ENCODE assay signal across 8 cellular contexts in the genomic region with DNA sequence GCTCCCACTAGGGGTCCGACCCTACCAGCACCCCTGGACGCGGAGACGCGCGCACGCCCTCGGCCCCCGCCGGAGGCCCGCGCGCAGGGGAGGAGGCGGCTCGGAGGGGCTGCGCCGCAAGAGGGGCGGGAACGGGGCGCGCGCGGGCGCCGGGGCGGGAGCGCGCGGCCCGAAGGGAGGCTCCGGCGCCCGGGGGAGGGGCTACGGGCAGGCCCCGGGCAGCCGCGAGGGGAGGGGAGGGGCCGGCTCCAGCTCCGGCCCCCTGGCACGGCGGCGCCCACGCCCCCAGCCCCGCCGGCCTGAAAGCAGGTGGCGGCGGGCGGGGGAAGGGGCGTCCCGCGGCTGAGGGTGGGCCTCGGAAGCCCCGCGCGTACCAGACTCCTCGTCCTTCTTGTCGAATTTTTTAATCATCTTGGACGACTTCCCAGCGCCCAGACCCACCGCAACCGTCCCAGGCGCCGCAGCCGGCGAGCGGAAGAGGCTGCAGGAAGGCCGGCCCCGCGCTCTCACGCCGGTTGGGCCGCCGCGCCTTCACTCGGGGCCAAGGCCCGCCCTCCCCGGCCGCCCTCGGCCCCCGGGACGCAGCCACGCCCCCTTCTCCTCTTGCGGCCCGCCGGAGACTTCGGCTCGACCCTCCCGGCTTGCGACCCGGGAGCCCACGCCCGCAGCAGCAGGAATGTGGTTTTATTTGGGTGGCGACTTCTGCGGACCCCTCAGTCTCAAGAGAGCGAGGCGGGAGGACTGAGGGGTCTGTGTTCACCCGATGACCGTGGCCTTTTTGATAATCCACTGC. TPM values are rescaled to one million over a fixed set of nuclear protein-coding genes. Genes with fewer than 3 reads are reported as not detected.
A peak's percentile ranks its signal among the peaks of the same experiment; 100 is the strongest.
DNase-seq lines count a peak whose midpoint lies in the region; ATAC-seq, FAIRE-seq and TF ChIP-seq lines count a peak whose summit lies in the region.

A gene with protein sequence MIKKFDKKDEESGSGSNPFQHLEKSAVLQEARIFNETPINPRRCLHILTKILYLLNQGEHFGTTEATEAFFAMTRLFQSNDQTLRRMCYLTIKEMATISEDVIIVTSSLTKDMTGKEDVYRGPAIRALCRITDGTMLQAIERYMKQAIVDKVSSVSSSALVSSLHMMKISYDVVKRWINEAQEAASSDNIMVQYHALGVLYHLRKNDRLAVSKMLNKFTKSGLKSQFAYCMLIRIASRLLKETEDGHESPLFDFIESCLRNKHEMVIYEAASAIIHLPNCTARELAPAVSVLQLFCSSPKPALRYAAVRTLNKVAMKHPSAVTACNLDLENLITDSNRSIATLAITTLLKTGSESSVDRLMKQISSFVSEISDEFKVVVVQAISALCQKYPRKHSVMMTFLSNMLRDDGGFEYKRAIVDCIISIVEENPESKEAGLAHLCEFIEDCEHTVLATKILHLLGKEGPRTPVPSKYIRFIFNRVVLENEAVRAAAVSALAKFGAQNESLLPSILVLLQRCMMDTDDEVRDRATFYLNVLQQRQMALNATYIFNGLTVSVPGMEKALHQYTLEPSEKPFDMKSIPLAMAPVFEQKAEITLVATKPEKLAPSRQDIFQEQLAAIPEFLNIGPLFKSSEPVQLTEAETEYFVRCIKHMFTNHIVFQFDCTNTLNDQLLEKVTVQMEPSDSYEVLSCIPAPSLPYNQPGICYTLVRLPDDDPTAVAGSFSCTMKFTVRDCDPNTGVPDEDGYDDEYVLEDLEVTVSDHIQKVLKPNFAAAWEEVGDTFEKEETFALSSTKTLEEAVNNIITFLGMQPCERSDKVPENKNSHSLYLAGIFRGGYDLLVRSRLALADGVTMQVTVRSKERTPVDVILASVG (minus strand): TSS at position 491 of the 793 bp plus-strand sequence. CDS start 80 bp downstream, at position 411.

- peaks cover 0 to 2% of the 10 kb centered on the region in 2 experiments for H4K20me1 ChIP-seq in H1 (replicated peaks in 1 of 2; ENCODE audit: control insufficient read depth in 1 of 2, insufficient read depth in 2 of 2, low read length in 2 of 2)

- H3K4ac ChIP-seq in H1 (replicated peaks; ENCODE audit: insufficient read length, low read depth, low read length) (no peak within 1 kb of the TSS), mesendoderm (ENCODE audit: low read depth, low read length) (peak within 1 kb of the TSS; percentile 23)

- no peak within 1 kb of the TSS for H3K56ac ChIP-seq in H1 (replicated peaks; ENCODE audit: insufficient read length, low read depth, low read length)
- H3K56ac ChIP-seq in mesendoderm (ENCODE audit: low read length) = peak within 1 kb of the TSS; percentile 91

- TF ChIP-seq EP300 in H1 (IDR thresholded peaks at IDR 0.05; ENCODE audit: borderline replicate concordance in 1 of 2, low read depth in 2 of 2, low read length in 2 of 2) = no peak

- H3K27ac ChIP-seq in HL-60 (replicated peaks) (peak within 1 kb of the TSS; percentile 70), H1 (ENCODE audit: low read depth, low read length) (peak within 1 kb of the TSS; percentile 44; the same call in 1 of the 2 replicates), mesendoderm (ENCODE audit: low read depth, low read length) (peak within 1 kb of the TSS; percentile 84)

- H2BK120ac ChIP-seq in H1 (replicated peaks; ENCODE audit: low read depth, low read length) = no peak within 1 kb of the TSS
- no peak within 1 kb of the TSS for H2BK120ac ChIP-seq in mesendoderm (ENCODE audit: low read depth, low read length)

- ATAC-seq in GM19467 (IDR thresholded peaks at IDR 0.05; ENCODE audit: unreplicated experiment) = peak; percentile 93

- peaks cover 2% of the 10 kb centered on the region; the same call in 1 of the 2 replicates for H3K23me2 ChIP-seq in H1 (ENCODE audit: low read depth, low read length)

- H3K18ac ChIP-seq in H1 (ENCODE audit: extremely low read depth, low read length) = peak within 1 kb of the TSS; percentile 66; the same call in 1 of the 2 replicates
- peak within 1 kb of the TSS; percentile 96 for H3K18ac ChIP-seq in mesendoderm (ENCODE audit: low read length)

- H3K14ac ChIP-seq in H1 (ENCODE audit: insufficient read length) = no peak within 1 kb of the TSS

- H2AK5ac ChIP-seq in H1 (ENCODE audit: low read depth, low read length) (no peak within 1 kb of the TSS), mesendoderm (ENCODE audit: low read length) (no peak within 1 kb of the TSS)

- no peak within 1 kb of the TSS for H2BK12ac ChIP-seq in H1 (ENCODE audit: low read depth, low read length)

- H2AFZ ChIP-seq in H1 (ENCODE audit: low read length) = peak within 1 kb of the TSS; percentile 96

- H3K23ac ChIP-seq in H1 (ENCODE audit: insufficient read length) (no peak within 1 kb of the TSS), mesendoderm (ENCODE audit: low read length) (no peak within 1 kb of the TSS)

- H2BK15ac ChIP-seq in H1 (ENCODE audit: low read length) (no peak within 1 kb of the TSS), mesendoderm (replicated peaks; ENCODE audit: low read depth) (no peak within 1 kb of the TSS)

- peaks cover 0 to 7% (median 0%) of the 10 kb centered on the region in 4 experiments; a peak in 1 of 7 replicates for H3K4me1 ChIP-seq in H1 (replicated peaks in 1 of 4; ENCODE audit: control insufficient read depth in 3 of 4, insufficient read depth in 4 of 4, low read length in 3 of 4)
- peaks cover 1% of the 10 kb centered on the region for H3K4me1 ChIP-seq in mesendoderm (ENCODE audit: control insufficient read depth, low read depth, low read length)

- H3K79me2 ChIP-seq in H1 (ENCODE audit: control insufficient read depth in 1 of 2, insufficient read depth in 2 of 2, low read length in 2 of 2) (peaks cover 0 to 3% of the 10 kb centered on the region in 2 experiments; a peak in 1 of 4 replicates), mesendoderm (ENCODE audit: control insufficient read depth, insufficient read depth, low read length) (no peaks in the 10 kb centered on the region)

- peak within 1 kb of the TSS; percentile 28; the same call in 1 of the 2 replicates for H2BK5ac ChIP-seq in H1 (ENCODE audit: low read depth, low read length)
- no peak within 1 kb of the TSS for H2BK5ac ChIP-seq in mesendoderm (ENCODE audit: low read length)

- H3K9ac ChIP-seq in H1 (replicated peaks in 1 of 4; ENCODE audit: extremely low read depth in 1 of 4, low read depth in 3 of 4, low read length in 3 of 4) (peak within 1 kb of the TSS; percentile 27 to 61 (median 50); a peak in 6 of 7 replicates), mesendoderm (ENCODE audit: low read length) (peak within 1 kb of the TSS; percentile 91)

- no peak within 1 kb of the TSS for H4K91ac ChIP-seq in H1 (replicated peaks; ENCODE audit: insufficient read length, low read length)

- DNase-seq in COR-L47 (lab: John Stamatoyannopoulos, UW) (peak; percentile 86), HL-60 (ENCODE audit: low read depth in 1 of 2, low spot score in 1 of 2) (peak; percentile 50 to 74), NOMO-1 (lab: John Stamatoyannopoulos, UW; ENCODE audit: unreplicated experiment in 2 of 2) (peak; percentile 35 to 66), H1 (ENCODE audit: low read depth in 1 of 2, low spot score in 2 of 2) (peak; percentile 34 to 92), mesendoderm (peak; percentile 89)
- DNase-seq in activated CD8-positive, alpha-beta memory T cell treated with anti-CD3 and anti-CD28 coated beads for 48 hours (ENCODE audit: low read depth in 2 of 3, low spot score in 2 of 3) = peak; percentile 70 to 78 (median 74)
- DNase-seq in stimulated activated CD8-positive, alpha-beta memory T cell treated with anti-CD3 and anti-CD28 coated beads, Interleukin-12 subunit alpha, Interleukin-12 subunit beta, amount 100 ng/mL, for 4 hours (ENCODE audit: low read depth) = peak; percentile 69

- H3K36me3 ChIP-seq in H1 (ENCODE audit: control insufficient read depth in 2 of 4, insufficient read depth in 4 of 4, low read length in 3 of 4) (peaks cover 0 to 23% (median 7%) of the 10 kb centered on the region in 4 experiments; a peak in 3 of 8 replicates), mesendoderm (ENCODE audit: control insufficient read depth, insufficient read depth, low read length) (no peaks in the 10 kb centered on the region)

- H4K5ac ChIP-seq in H1 (ENCODE audit: insufficient read length, low read depth, low read length) (peak within 1 kb of the TSS; percentile 75), mesendoderm (ENCODE audit: low read length) (no peak within 1 kb of the TSS)

- no peak within 1 kb of the TSS for H2BK20ac ChIP-seq in H1 (ENCODE audit: low read length)

- H4K8ac ChIP-seq in H1 (ENCODE audit: extremely low read depth, insufficient read depth, low read length) = peak within 1 kb of the TSS; percentile 90
- no peak within 1 kb of the TSS for H4K8ac ChIP-seq in mesendoderm (ENCODE audit: low read depth, low read length)

- POLR2A ChIA-PET in H1 (lab: Charles Lee; ENCODE audit: partially characterized antibody) = no interaction called here

- CTCF ChIA-PET in H1 (lab: Charles Lee; ENCODE audit: partially characterized antibody) = interaction anchor here (1.1 kb wide), 1 partner anchor 89 kb away, joined by 3 read pairs; no protein-coding TSS in a partner anchor

- H3K4me2 ChIP-seq in H1 (ENCODE audit: insufficient read depth in 1 of 2, low read depth in 2 of 2, low read length in 2 of 2) = peak within 1 kb of the TSS; percentile 86
- H3K4me2 ChIP-seq in mesendoderm (ENCODE audit: low read length) = peak within 1 kb of the TSS; percentile 98

- peak; percentile 56 to 72; a peak in 2 of 3 replicates for TF ChIP-seq POLR2A in H1 (IDR thresholded peaks at IDR 0.05; ENCODE audit: control extremely low read depth in 1 of 2, low read depth in 2 of 2, low read length in 2 of 2)

- WGBS in H1 (ENCODE audit: extremely low coverage in 1 of 2, insufficient coverage in 1 of 2, insufficient read length in 1 of 2, insufficient replicate concordance in 2 of 2, low coverage in 1 of 2, low lambda C conversion rate in 2 of 2, missing lambda C conversion rate in 1 of 2), 2 experiments = 1% methylated on average over 24 of the region's 98 CpGs; no CpG with 5 or more reads in 1 of the 2 experiments
- no CpG with 5 or more reads among the region's 98 CpGs for WGBS in mesendoderm (ENCODE audit: extremely low coverage, insufficient coverage, low lambda C conversion rate)

- no peaks in the 10 kb centered on the region for H3K79me1 ChIP-seq in H1 (ENCODE audit: low read depth, low read length)
- H3K79me1 ChIP-seq in mesendoderm (ENCODE audit: low read length) = no peaks in the 10 kb centered on the region

- TF ChIP-seq CTCF in HL-60 (IDR thresholded peaks at IDR 0.05; ENCODE audit: insufficient read depth, low read length) (no peak), H1 (IDR thresholded peaks at IDR 0.05; ENCODE audit: control extremely low read depth in 1 of 3, insufficient read depth in 1 of 3, low read depth in 1 of 3, low read length in 3 of 3) (0 out of 4 replicates have a peak, but pooled peaks of 1 of the 3 experiments have one; percentile 0)

- no peaks in the 10 kb centered on the region for H3K27me3 ChIP-seq in HL-60 (ENCODE audit: insufficient read depth, poor library complexity, severe bottlenecking)
- H3K27me3 ChIP-seq in H1 (replicated peaks in 1 of 4; ENCODE audit: control insufficient read depth in 3 of 4, extremely low read depth in 1 of 4, insufficient read depth in 3 of 4, low read length in 3 of 4) = no peaks in the 10 kb centered on the region
- no peaks in the 10 kb centered on the region for H3K27me3 ChIP-seq in mesendoderm (ENCODE audit: insufficient read depth, low read length, poor library complexity)

- peak within 1 kb of the TSS; percentile 89 for H3K4me3 ChIP-seq in HL-60 (replicated peaks; ENCODE audit: insufficient read depth, low read length)
- peak within 1 kb of the TSS; percentile 56 to 88 (median 80) for H3K4me3 ChIP-seq in H1 (ENCODE audit: extremely low read depth in 1 of 4, insufficient read depth in 2 of 4, low read depth in 3 of 4, low read length in 4 of 4)
- H3K4me3 ChIP-seq in mesendoderm (ENCODE audit: low read length) = peak within 1 kb of the TSS; percentile 83

- H3K9me3 ChIP-seq in H1 (ENCODE audit: insufficient read depth in 2 of 2, low read depth in 1 of 2, low read length in 1 of 2) = no peaks in the 10 kb centered on the region

- no peak; a peak in 1 of 4 replicates for TF ChIP-seq RAD21 in H1 (IDR thresholded peaks at IDR 0.05 in 1 of 2, conservative IDR thresholded peaks at IDR 0.05 in 1 of 2; ENCODE audit: low read depth in 2 of 2, low read length in 2 of 2)

- no peak for FAIRE-seq in H1 (lab: Jason Lieb, UNC)

RNA-seq across cellular contexts. Expression of the gene that starts here (rescaled TPM):
- 51.3 and 53.1 TPM in 2 replicates for total RNA-seq in H1 (2021; fragmentation: NEBNext Ultra II Directional; extraction: Animal tissue kit (Norgen Biotek cat#: 25700))
- 35.3 and 50.3 TPM in 2 replicates for polyA plus RNA-seq in H1 (2011; rRNA removed)
- polyA plus RNA-seq in H1 (2011; cell fraction: cytosol; rRNA removed) = 55.3 TPM
- 25.3 TPM for polyA plus RNA-seq in H1 (2011; cell fraction: nucleus; rRNA removed)
- 48.4 to 55.7 TPM (median 53.3 TPM) in 4 replicates for polyA plus RNA-seq in H1 (2012, experiment 1 of 2)
- 6.3 TPM for polyA plus RNA-seq in H1 (2012, experiment 2 of 2)
- 25.5 TPM for polyA plus RNA-seq in H1 (2013, experiment 1 of 2)
- polyA plus RNA-seq in H1 (2013, experiment 2 of 2) = 26.0 TPM
- polyA minus RNA-seq in H1 (2011; rRNA and poly(A)+ RNA removed) = 81.3 and 124 TPM in 2 replicates
- 34.9 TPM for polyA minus RNA-seq in H1 (2011; cell fraction: cytosol; rRNA and poly(A)+ RNA removed)
- 45.7 TPM for polyA minus RNA-seq in H1 (2011; cell fraction: nucleus; rRNA and poly(A)+ RNA removed)
- polyA plus RNA-seq in mesendoderm (2013, experiment 1 of 2) = 24.5 TPM
- 25.0 TPM for polyA plus RNA-seq in mesendoderm (2013, experiment 2 of 2)

Comparison
In these comparisons a context has a peak if more than half of its experiments do, and no peak if none do; other contexts are left out.
1. Peak in every context shown above with its lines: DNase-seq, ATAC-seq, H3K4me3 ChIP-seq and H3K27ac ChIP-seq.